ENCODE assay signal across 29 cellular contexts in genomic region chr3:177557561-177557960, GRCh38.
"Had no signal": no experiment of that assay in that cellular context is flagged by ENCODE, and none has a peak within 500 bp of the region (broad histone marks: within the 10 kb centered on the region; RNA-seq: fewer than 3 reads in every experiment).

No MANE protein-coding gene starts in this region.

- H3K27ac Mint-ChIP-seq: endodermal cell; mesothelial cell of epicardium; stimulated activated naive CD8-positive, alpha-beta T cell treated with anti-CD3 and anti-CD28 coated beads, Interleukin-15, amount 100 ng/mL, for 72 hours had no signal

- H3K36me3 Mint-ChIP-seq: mesothelial cell of epicardium had no signal

- DNase-seq: dorsolateral prefrontal cortex; effector CD4-positive, alpha-beta T cell; endodermal cell; foreskin fibroblast; gastrocnemius medialis; heart left ventricle; kidney; left lung; mesenchymal stem cell; mucosa of descending colon; naive thymus-derived CD4-positive, alpha-beta T cell; posterior cingulate gyrus; psoas muscle; right lobe of liver; small intestine; stimulated activated CD4-positive, alpha-beta T cell treated with anti-CD3 and anti-CD28 coated beads, Interleukin-15, amount 100 ng/mL, for 24 hours; stimulated activated CD4-positive, alpha-beta T cell treated with anti-CD3 and anti-CD28 coated beads, Interleukin-4, amount 100 ng/mL, for 1 hour; stimulated activated CD8-positive, alpha-beta memory T cell treated with anti-CD3 and anti-CD28 coated beads, Interleukin-4, amount 100 ng/mL, for 48 hours; stimulated activated naive CD4-positive, alpha-beta T cell; stimulated activated naive CD8-positive, alpha-beta T cell treated with anti-CD3 and anti-CD28 coated beads, Interleukin-15, amount 100 ng/mL, for 72 hours; transverse colon; upper lobe of right lung; uterus had no signal

- H3K9me3 Mint-ChIP-seq: endodermal cell; stimulated activated naive CD8-positive, alpha-beta T cell treated with anti-CD3 and anti-CD28 coated beads, Interleukin-15, amount 100 ng/mL, for 72 hours had no signal

- H3K4me3 ChIP-seq: dorsolateral prefrontal cortex, gastrocnemius medialis, heart left ventricle, hepatocyte, left lung, mucosa of descending colon, psoas muscle, right lobe of liver, suprapubic skin, transverse colon, upper lobe of right lung, uterus had no signal

- ATAC-seq: esophagus mucosa; gastrocnemius medialis; heart left ventricle; left lung; mucosa of descending colon; naive thymus-derived CD4-positive, alpha-beta T cell; psoas muscle; right lobe of liver; stimulated activated naive CD8-positive, alpha-beta T cell treated with anti-CD3 and anti-CD28 coated beads, Interleukin-15, amount 100 ng/mL, for 72 hours; upper lobe of right lung had no signal

- H3K4me1 ChIP-seq: gastrocnemius medialis, psoas muscle, right lobe of liver, uterus had no signal

- H3K27me3 Mint-ChIP-seq: naive thymus-derived CD4-positive, alpha-beta T cell; stimulated activated naive CD8-positive, alpha-beta T cell treated with anti-CD3 and anti-CD28 coated beads, Interleukin-15, amount 100 ng/mL, for 72 hours had no signal

- H3K9me3 ChIP-seq: gastrocnemius medialis, heart left ventricle, left lung, mucosa of descending colon, neutrophil, psoas muscle, right lobe of liver, suprapubic skin, transverse colon, upper lobe of right lung, uterus had no signal

- H3K4me3 Mint-ChIP-seq: endodermal cell; mesothelial cell of epicardium; naive thymus-derived CD4-positive, alpha-beta T cell; stimulated activated naive CD8-positive, alpha-beta T cell treated with anti-CD3 and anti-CD28 coated beads, Interleukin-15, amount 100 ng/mL, for 72 hours had no signal

- H3K27me3 ChIP-seq: dorsolateral prefrontal cortex, gastrocnemius medialis, heart left ventricle, hepatocyte, left lung, neutrophil, right lobe of liver, suprapubic skin, transverse colon, upper lobe of right lung, uterus had no signal

- H3K27ac ChIP-seq: dorsolateral prefrontal cortex, epithelial cell of prostate, gastrocnemius medialis, heart left ventricle, hepatocyte, left lung, neutrophil, psoas muscle, right lobe of liver, suprapubic skin, transverse colon, upper lobe of right lung, uterus had no signal

- H3K36me3 ChIP-seq: gastrocnemius medialis, heart left ventricle, left lung, neutrophil, right lobe of liver, suprapubic skin, transverse colon, upper lobe of right lung, uterus had no signal
